Comparison of ENCODE assay signal across 1 cellular context in the genomic region with DNA sequence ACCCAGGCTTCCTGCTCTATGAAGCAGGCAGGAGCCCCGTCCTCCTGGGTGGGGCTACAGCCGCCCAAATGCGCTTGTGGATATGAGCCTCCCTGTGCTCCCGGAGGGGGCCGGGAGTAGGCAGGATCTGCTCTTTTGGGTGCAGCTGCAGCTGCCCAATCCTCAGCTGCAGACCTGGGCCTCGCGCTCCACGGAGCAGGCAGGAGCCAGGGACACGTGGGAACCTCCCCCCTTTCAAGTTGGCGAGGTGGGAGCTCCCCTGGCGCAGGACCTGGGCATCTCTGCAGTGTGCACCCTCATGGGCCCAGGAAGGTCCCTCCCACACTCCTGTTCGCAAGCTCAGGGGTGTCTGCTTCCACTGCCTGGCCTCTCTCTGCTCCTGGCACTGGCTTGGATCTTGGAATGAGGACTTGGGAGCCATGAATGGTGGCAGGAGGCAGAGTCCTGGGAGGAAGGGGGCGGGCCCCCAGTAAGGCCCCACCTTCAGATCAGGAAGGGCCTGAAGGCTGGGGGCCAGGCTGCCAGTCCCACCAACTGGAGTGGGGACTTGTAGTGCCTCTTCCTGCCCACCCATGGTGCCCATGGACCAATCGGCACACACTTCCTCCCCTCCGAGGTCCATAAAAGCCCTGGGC.
TF ChIP-seq lines count a peak whose summit lies in the region.

No MANE protein-coding gene starts in this region.

TF ChIP-seq in WTC11, 78 proteins besides CTCF, POLR2A, EP300 and RAD21 (continued from another document):
- no peak for TF ChIP-seq EMX1 (CRISPR knock-in tag; IDR thresholded peaks at IDR 0.05)
- TF ChIP-seq CREM (CRISPR knock-in tag; IDR thresholded peaks at IDR 0.05): no peak
- no peak for TF ChIP-seq TCF7 (CRISPR knock-in tag; IDR thresholded peaks at IDR 0.05; ENCODE audit: low read depth)
- TF ChIP-seq FOXK1 (CRISPR knock-in tag; IDR thresholded peaks at IDR 0.05): no peak
- TF ChIP-seq ZNF121 (CRISPR knock-in tag; IDR thresholded peaks at IDR 0.05): no peak
- no peak for TF ChIP-seq ZSCAN18 (CRISPR knock-in tag; IDR thresholded peaks at IDR 0.05)
- no peak for TF ChIP-seq ZNF425 (CRISPR knock-in tag; conservative IDR thresholded peaks at IDR 0.05)
- TF ChIP-seq ZNF263 (CRISPR knock-in tag; IDR thresholded peaks at IDR 0.05; ENCODE audit: low read depth): no peak
